In genomic region chr1:94805912-94806311, GRCh38 we compare ENCODE assay signal across 8 cellular contexts. TPM values are rescaled to one million over a fixed set of nuclear protein-coding genes. Genes with fewer than 3 reads are reported as not detected.
DNase-seq lines count a peak whose midpoint lies in the region; ATAC-seq and TF ChIP-seq lines count a peak whose summit lies in the region.

No MANE protein-coding gene starts in this region.

- ATAC-seq in GM21526 (IDR thresholded peaks at IDR 0.05; ENCODE audit: low FRiP score, unreplicated experiment) (peak; percentile 53), left colon (peak; percentile 23), HG02588 (IDR thresholded peaks at IDR 0.05; ENCODE audit: unreplicated experiment) (no peak)

- H3K9me3 ChIP-seq in WERI-Rb-1 (ENCODE audit: severe bottlenecking): no peaks in the 10 kb centered on the region

- H3K4me3 ChIP-seq in WERI-Rb-1 (ENCODE audit: low read depth, low read length): no peak overlapping the region

- intact Hi-C loops in left colon (cut with DNase I, micrococcal nuclease): loop anchor here (2.0 to 10.0 kb wide), 2 partner anchors 281 to 325 kb away; no protein-coding TSS in a partner anchor

- H3K27me3 ChIP-seq in WERI-Rb-1 (ENCODE audit: insufficient read depth, low read depth, severe bottlenecking): no peaks in the 10 kb centered on the region

- TF ChIP-seq CTCF in WERI-Rb-1 (IDR thresholded peaks at IDR 0.05; ENCODE audit: low read depth, low read length): peak; percentile 81

- DNase-seq in DMS114 treated with DMSO at 0.1 percent for 48 hours (lab: John Stamatoyannopoulos, UW; ENCODE audit: unreplicated experiment) (peak; percentile 39), NCI-H1105 treated with DMSO at 0.1 percent for 48 hours (lab: John Stamatoyannopoulos, UW) (peak; percentile 54), WERI-Rb-1 (peak; percentile 42), cerebellar cortex (ENCODE audit: low spot score) (peak; percentile 80), left colon (peak in 1 of 2 donors; percentile 57)
- DNase-seq in stimulated activated CD4-positive, alpha-beta T cell treated with anti-CD3 and anti-CD28 coated beads, Interleukin-4, amount 100 ng/mL, for 4 hours: peak; percentile 22 to 35

- no peak overlapping the region for H3K27ac ChIP-seq in WERI-Rb-1

- no peaks in the 10 kb centered on the region for H3K36me3 ChIP-seq in WERI-Rb-1

RNA-seq across cellular contexts. Expression of gene SLC44A3, which starts 14.2 kb away (rescaled TPM):
- total RNA-seq in left colon: 10 to 100 TPM; 72.1 to 95.5 TPM
